1 cellular context compared by ENCODE assay signal in the genomic region with DNA sequence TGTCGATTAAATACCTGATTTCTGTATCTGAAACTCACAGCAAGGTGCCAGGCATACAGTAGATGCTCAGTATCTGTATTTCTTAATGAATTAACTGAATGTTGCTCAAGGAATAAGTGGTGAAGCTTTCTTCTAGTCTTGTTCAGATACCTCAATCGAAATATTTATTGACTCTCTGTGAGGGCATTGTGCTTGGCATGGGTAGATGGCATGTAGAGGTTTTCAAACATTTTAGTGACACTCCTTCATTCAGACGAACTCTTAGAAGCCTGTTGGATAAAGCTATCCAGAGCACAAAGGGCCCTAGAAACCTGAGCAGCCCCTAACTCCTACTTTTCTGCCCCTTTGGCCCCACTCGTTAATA.
TF ChIP-seq lines count a peak whose summit lies in the region.

No MANE protein-coding gene starts in this region.

TF ChIP-seq in WTC11, 78 proteins besides CTCF, POLR2A, EP300 and RAD21 (continued from another document):
- TF ChIP-seq, protein P1, sequence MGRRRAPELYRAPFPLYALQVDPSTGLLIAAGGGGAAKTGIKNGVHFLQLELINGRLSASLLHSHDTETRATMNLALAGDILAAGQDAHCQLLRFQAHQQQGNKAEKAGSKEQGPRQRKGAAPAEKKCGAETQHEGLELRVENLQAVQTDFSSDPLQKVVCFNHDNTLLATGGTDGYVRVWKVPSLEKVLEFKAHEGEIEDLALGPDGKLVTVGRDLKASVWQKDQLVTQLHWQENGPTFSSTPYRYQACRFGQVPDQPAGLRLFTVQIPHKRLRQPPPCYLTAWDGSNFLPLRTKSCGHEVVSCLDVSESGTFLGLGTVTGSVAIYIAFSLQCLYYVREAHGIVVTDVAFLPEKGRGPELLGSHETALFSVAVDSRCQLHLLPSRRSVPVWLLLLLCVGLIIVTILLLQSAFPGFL (CRISPR knock-in tag; IDR thresholded peaks at IDR 0.05; ENCODE audit: borderline replicate concordance): no peak
- no peak for TF ChIP-seq ZNF121 (CRISPR knock-in tag; IDR thresholded peaks at IDR 0.05)
